Comparison of ENCODE assay signal across 1 cellular context in the genomic region with DNA sequence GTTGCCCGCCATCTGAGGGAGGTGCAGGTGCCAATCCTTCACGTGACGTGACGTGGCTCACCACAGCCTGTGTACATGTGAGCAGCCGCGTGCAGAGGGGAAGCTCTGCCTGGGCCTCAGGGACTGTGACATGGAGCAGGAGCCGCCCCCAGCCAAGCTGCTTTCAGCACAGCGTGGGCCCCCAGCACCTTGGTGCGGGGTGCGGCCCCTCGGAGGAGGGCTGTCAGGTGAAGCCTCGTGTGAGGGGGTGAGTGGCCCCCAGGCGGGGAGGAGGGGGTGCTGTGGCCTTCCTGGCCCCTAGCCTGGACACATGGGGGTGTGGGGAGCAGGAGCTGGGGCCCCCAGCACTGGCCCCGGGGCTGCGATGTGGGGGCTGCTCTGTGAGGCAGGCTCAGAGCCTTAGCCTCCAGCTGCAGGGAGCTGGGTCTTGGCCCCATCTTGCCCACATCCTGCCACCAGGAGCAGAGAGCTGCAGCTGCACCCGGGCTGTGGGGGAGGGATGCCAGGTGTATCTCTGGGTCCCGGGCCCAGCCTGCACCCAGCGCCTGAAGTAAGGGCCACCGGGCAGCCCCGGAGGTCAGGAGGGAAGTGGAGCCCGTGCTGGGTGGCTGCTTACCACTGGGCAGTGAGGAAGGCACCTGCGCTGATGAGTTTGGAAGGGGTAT.
TF ChIP-seq lines count a peak whose summit lies in the region.

Gene ADORA2A, plus strand, starts transcription at position 100 of the 665 bp plus-strand sequence. CDS start 5,806 bp downstream, outside the sequence.

TF ChIP-seq in IMR-90, 13 proteins besides CTCF, POLR2A, EP300 and RAD21 (continued from another document):
- TF ChIP-seq, protein P1, sequence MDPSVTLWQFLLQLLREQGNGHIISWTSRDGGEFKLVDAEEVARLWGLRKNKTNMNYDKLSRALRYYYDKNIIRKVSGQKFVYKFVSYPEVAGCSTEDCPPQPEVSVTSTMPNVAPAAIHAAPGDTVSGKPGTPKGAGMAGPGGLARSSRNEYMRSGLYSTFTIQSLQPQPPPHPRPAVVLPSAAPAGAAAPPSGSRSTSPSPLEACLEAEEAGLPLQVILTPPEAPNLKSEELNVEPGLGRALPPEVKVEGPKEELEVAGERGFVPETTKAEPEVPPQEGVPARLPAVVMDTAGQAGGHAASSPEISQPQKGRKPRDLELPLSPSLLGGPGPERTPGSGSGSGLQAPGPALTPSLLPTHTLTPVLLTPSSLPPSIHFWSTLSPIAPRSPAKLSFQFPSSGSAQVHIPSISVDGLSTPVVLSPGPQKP (IDR thresholded peaks at IDR 0.05; ENCODE audit: borderline replicate concordance, low read depth, low read length) = no peak
- TF ChIP-seq FOS (IDR thresholded peaks at IDR 0.05; ENCODE audit: low read depth, low read length) = no peak
TF ChIP-seq in IMR-90: peak in this region for 0.
